ENCODE assay signal across 1 cellular context in the genomic region with DNA sequence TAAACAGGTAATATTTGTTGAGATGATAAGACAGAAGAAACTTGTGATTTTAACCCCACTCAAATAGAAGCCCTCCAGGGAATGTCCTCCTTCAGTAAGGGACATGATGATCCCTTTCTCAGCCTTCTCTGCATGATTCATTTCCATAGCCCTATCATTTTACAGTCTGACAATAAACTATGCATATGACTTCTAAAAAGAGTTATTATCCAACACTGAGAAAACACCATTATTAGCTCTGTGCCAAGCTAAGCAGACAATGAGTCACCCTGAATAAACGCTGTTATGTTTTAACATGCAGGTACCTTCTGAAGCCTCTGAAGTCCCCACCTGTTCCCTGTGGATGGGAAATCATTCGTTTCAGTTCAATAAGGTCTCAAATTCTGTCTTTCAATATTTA.
TF ChIP-seq lines count a peak whose summit lies in the region.

No MANE protein-coding gene starts in this region.

TF ChIP-seq in HEK293, 187 proteins besides CTCF, POLR2A, EP300 and RAD21 (continued from another document and continues in another):
- TF ChIP-seq, protein P1, sequence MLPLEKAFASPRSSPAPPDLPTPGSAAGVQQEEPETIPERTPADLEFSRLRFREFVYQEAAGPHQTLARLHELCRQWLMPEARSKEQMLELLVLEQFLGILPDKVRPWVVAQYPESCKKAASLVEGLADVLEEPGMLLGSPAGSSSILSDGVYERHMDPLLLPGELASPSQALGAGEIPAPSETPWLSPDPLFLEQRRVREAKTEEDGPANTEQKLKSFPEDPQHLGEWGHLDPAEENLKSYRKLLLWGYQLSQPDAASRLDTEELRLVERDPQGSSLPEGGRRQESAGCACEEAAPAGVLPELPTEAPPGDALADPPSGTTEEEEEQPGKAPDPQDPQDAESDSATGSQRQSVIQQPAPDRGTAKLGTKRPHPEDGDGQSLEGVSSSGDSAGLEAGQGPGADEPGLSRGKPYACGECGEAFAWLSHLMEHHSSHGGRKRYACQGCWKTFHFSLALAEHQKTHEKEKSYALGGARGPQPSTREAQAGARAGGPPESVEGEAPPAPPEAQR (tag by site-specific recombination; IDR thresholded peaks at IDR 0.05) = no peak
- TF ChIP-seq ZNF214 (tag by site-specific recombination; IDR thresholded peaks at IDR 0.05; ENCODE audit: borderline replicate concordance) (no peak), ZNF391 (tag by site-specific recombination; IDR thresholded peaks at IDR 0.05; ENCODE audit: borderline replicate concordance, low read depth) (no peak), ZNF560 (tag by site-specific recombination; IDR thresholded peaks at IDR 0.05; ENCODE audit: borderline replicate concordance) (no peak), ZNF223 (tag by site-specific recombination; IDR thresholded peaks at IDR 0.05) (no peak), ZSCAN23 (tag by site-specific recombination; IDR thresholded peaks at IDR 0.05) (no peak), ZNF530 (tag by site-specific recombination; IDR thresholded peaks at IDR 0.05; ENCODE audit: low read depth) (no peak), ZNF184 (tag by site-specific recombination; IDR thresholded peaks at IDR 0.05) (0 out of 2 replicates have a peak, but pooled peaks have one; percentile 11), ZNF600 (tag by site-specific recombination; IDR thresholded peaks at IDR 0.05) (no peak), MEIS1 (CRISPR knock-in tag; IDR thresholded peaks at IDR 0.05; ENCODE audit: borderline replicate concordance) (no peak), SP7 (tag by site-specific recombination; IDR thresholded peaks at IDR 0.05) (peak; percentile 96), TRIM28 (IDR thresholded peaks at IDR 0.05; ENCODE audit: borderline replicate concordance, low read length) (peak; percentile 35; the same call in 1 of the 2 replicates), ZBTB17 (tag by site-specific recombination; IDR thresholded peaks at IDR 0.05) (peak; percentile 74), ZEB2 (tag by site-specific recombination; IDR thresholded peaks at IDR 0.05) (peak; percentile 98), ZNF629 (tag by site-specific recombination; IDR thresholded peaks at IDR 0.05) (peak; percentile 81), ZNF157 (tag by site-specific recombination; IDR thresholded peaks at IDR 0.05) (no peak), ZNF548 (tag by site-specific recombination; IDR thresholded peaks at IDR 0.05) (no peak), ZFHX2 (tag by site-specific recombination; conservative IDR thresholded peaks at IDR 0.05) (no peak), REPIN1 (tag by site-specific recombination; IDR thresholded peaks at IDR 0.05; ENCODE audit: low read depth) (no peak), SCRT2 (tag by site-specific recombination; IDR thresholded peaks at IDR 0.05) (peak; percentile 87), ZNF324 (tag by site-specific recombination; IDR thresholded peaks at IDR 0.05) (peak; percentile 43; the same call in 1 of the 2 replicates), ZNF10 (tag by site-specific recombination; IDR thresholded peaks at IDR 0.05) (peak; percentile 46; the same call in 1 of the 2 replicates), ZBTB1 (tag by site-specific recombination; IDR thresholded peaks at IDR 0.05) (no peak), ZFP37 (tag by site-specific recombination; IDR thresholded peaks at IDR 0.05) (no peak), ZNF311 (tag by site-specific recombination; IDR thresholded peaks at IDR 0.05; ENCODE audit: borderline replicate concordance) (no peak), OVOL3 (tag by site-specific recombination; IDR thresholded peaks at IDR 0.05) (0 out of 2 replicates have a peak, but pooled peaks have one; percentile 33), OSR2 (tag by site-specific recombination; IDR thresholded peaks at IDR 0.05) (peak; percentile 75), ZNF24 (tag by site-specific recombination; IDR thresholded peaks at IDR 0.05) (peak; percentile 83; the same call in 1 of the 2 replicates)
- TF ChIP-seq, protein P2, sequence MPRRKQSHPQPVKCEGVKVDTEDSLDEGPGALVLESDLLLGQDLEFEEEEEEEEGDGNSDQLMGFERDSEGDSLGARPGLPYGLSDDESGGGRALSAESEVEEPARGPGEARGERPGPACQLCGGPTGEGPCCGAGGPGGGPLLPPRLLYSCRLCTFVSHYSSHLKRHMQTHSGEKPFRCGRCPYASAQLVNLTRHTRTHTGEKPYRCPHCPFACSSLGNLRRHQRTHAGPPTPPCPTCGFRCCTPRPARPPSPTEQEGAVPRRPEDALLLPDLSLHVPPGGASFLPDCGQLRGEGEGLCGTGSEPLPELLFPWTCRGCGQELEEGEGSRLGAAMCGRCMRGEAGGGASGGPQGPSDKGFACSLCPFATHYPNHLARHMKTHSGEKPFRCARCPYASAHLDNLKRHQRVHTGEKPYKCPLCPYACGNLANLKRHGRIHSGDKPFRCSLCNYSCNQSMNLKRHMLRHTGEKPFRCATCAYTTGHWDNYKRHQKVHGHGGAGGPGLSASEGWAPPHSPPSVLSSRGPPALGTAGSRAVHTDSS (tag by site-specific recombination; IDR thresholded peaks at IDR 0.05) = no peak
- TF ChIP-seq, protein P3, sequence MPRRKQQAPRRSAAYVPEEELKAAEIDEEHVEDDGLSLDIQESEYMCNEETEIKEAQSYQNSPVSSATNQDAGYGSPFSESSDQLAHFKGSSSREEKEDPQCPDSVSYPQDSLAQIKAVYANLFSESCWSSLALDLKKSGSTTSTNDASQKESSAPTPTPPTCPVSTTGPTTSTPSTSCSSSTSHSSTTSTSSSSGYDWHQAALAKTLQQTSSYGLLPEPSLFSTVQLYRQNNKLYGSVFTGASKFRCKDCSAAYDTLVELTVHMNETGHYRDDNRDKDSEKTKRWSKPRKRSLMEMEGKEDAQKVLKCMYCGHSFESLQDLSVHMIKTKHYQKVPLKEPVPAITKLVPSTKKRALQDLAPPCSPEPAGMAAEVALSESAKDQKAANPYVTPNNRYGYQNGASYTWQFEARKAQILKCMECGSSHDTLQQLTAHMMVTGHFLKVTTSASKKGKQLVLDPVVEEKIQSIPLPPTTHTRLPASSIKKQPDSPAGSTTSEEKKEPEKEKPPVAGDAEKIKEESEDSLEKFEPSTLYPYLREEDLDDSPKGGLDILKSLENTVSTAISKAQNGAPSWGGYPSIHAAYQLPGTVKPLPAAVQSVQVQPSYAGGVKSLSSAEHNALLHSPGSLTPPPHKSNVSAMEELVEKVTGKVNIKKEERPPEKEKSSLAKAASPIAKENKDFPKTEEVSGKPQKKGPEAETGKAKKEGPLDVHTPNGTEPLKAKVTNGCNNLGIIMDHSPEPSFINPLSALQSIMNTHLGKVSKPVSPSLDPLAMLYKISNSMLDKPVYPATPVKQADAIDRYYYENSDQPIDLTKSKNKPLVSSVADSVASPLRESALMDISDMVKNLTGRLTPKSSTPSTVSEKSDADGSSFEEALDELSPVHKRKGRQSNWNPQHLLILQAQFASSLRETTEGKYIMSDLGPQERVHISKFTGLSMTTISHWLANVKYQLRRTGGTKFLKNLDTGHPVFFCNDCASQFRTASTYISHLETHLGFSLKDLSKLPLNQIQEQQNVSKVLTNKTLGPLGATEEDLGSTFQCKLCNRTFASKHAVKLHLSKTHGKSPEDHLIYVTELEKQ (tag by site-specific recombination; IDR thresholded peaks at IDR 0.05; ENCODE audit: borderline replicate concordance) = peak; percentile 87
- TF ChIP-seq, protein P4, sequence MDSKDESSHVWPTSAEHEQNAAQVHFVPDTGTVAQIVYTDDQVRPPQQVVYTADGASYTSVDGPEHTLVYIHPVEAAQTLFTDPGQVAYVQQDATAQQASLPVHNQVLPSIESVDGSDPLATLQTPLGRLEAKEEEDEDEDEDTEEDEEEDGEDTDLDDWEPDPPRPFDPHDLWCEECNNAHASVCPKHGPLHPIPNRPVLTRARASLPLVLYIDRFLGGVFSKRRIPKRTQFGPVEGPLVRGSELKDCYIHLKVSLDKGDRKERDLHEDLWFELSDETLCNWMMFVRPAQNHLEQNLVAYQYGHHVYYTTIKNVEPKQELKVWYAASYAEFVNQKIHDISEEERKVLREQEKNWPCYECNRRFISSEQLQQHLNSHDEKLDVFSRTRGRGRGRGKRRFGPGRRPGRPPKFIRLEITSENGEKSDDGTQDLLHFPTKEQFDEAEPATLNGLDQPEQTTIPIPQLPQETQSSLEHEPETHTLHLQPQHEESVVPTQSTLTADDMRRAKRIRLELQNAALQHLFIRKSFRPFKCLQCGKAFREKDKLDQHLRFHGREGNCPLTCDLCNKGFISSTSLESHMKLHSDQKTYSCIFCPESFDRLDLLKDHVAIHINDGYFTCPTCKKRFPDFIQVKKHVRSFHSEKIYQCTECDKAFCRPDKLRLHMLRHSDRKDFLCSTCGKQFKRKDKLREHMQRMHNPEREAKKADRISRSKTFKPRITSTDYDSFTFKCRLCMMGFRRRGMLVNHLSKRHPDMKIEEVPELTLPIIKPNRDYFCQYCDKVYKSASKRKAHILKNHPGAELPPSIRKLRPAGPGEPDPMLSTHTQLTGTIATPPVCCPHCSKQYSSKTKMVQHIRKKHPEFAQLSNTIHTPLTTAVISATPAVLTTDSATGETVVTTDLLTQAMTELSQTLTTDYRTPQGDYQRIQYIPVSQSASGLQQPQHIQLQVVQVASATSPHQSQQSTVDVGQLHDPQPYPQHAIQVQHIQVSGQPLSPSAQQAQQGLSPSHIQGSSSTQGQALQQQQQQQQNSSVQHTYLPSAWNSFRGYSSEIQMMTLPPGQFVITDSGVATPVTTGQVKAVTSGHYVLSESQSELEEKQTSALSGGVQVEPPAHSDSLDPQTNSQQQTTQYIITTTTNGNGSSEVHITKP (tag by site-specific recombination; IDR thresholded peaks at IDR 0.05) = no peak; the same call in 1 of the 2 replicates
- TF ChIP-seq, protein P5, sequence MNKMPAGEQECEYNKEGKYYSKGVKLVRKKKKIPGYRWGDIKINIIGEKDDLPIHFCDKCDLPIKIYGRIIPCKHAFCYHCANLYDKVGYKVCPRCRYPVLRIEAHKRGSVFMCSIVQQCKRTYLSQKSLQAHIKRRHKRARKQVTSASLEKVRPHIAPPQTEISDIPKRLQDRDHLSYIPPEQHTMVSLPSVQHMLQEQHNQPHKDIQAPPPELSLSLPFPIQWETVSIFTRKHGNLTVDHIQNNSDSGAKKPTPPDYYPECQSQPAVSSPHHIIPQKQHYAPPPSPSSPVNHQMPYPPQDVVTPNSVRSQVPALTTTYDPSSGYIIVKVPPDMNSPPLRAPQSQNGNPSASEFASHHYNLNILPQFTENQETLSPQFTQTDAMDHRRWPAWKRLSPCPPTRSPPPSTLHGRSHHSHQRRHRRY (tag by site-specific recombination; IDR thresholded peaks at IDR 0.05) = no peak
- TF ChIP-seq, protein P6, sequence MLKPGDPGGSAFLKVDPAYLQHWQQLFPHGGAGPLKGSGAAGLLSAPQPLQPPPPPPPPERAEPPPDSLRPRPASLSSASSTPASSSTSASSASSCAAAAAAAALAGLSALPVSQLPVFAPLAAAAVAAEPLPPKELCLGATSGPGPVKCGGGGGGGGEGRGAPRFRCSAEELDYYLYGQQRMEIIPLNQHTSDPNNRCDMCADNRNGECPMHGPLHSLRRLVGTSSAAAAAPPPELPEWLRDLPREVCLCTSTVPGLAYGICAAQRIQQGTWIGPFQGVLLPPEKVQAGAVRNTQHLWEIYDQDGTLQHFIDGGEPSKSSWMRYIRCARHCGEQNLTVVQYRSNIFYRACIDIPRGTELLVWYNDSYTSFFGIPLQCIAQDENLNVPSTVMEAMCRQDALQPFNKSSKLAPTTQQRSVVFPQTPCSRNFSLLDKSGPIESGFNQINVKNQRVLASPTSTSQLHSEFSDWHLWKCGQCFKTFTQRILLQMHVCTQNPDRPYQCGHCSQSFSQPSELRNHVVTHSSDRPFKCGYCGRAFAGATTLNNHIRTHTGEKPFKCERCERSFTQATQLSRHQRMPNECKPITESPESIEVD (tag by site-specific recombination; IDR thresholded peaks at IDR 0.05) = peak; percentile 89
- TF ChIP-seq, protein P7, sequence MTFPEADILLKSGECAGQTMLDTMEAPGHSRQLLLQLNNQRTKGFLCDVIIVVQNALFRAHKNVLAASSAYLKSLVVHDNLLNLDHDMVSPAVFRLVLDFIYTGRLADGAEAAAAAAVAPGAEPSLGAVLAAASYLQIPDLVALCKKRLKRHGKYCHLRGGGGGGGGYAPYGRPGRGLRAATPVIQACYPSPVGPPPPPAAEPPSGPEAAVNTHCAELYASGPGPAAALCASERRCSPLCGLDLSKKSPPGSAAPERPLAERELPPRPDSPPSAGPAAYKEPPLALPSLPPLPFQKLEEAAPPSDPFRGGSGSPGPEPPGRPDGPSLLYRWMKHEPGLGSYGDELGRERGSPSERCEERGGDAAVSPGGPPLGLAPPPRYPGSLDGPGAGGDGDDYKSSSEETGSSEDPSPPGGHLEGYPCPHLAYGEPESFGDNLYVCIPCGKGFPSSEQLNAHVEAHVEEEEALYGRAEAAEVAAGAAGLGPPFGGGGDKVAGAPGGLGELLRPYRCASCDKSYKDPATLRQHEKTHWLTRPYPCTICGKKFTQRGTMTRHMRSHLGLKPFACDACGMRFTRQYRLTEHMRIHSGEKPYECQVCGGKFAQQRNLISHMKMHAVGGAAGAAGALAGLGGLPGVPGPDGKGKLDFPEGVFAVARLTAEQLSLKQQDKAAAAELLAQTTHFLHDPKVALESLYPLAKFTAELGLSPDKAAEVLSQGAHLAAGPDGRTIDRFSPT (tag by site-specific recombination; IDR thresholded peaks at IDR 0.05) = no peak; the same call in none of the 2 replicates
- TF ChIP-seq, protein P8, sequence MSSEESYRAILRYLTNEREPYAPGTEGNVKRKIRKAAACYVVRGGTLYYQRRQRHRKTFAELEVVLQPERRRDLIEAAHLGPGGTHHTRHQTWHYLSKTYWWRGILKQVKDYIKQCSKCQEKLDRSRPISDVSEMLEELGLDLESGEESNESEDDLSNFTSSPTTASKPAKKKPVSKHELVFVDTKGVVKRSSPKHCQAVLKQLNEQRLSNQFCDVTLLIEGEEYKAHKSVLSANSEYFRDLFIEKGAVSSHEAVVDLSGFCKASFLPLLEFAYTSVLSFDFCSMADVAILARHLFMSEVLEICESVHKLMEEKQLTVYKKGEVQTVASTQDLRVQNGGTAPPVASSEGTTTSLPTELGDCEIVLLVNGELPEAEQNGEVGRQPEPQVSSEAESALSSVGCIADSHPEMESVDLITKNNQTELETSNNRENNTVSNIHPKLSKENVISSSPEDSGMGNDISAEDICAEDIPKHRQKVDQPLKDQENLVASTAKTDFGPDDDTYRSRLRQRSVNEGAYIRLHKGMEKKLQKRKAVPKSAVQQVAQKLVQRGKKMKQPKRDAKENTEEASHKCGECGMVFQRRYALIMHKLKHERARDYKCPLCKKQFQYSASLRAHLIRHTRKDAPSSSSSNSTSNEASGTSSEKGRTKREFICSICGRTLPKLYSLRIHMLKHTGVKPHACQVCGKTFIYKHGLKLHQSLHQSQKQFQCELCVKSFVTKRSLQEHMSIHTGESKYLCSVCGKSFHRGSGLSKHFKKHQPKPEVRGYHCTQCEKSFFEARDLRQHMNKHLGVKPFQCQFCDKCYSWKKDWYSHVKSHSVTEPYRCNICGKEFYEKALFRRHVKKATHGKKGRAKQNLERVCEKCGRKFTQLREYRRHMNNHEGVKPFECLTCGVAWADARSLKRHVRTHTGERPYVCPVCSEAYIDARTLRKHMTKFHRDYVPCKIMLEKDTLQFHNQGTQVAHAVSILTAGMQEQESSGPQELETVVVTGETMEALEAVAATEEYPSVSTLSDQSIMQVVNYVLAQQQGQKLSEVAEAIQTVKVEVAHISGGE (tag by site-specific recombination; conservative IDR thresholded peaks at IDR 0.05; ENCODE audit: low read depth) = no peak
- TF ChIP-seq, protein P9, sequence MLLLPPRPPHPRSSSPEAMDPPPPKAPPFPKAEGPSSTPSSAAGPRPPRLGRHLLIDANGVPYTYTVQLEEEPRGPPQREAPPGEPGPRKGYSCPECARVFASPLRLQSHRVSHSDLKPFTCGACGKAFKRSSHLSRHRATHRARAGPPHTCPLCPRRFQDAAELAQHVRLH (tag by site-specific recombination; IDR thresholded peaks at IDR 0.05) = no peak
